ENCODE assay signal across 1 cellular context in genomic region chr16:67659675-67660563, GRCh38.
TF ChIP-seq lines count a peak whose summit lies in the region.

Gene ACD, minus strand, starts transcription at chr16:67660260. Its CDS starts 40 bp downstream, at chr16:67660220.

TF ChIP-seq in HepG2, 621 proteins besides CTCF, POLR2A, EP300 and RAD21 (continued from another document):
- peak; percentile 81 for TF ChIP-seq E2F5 (CRISPR knock-in tag; conservative IDR thresholded peaks at IDR 0.05)
- TF ChIP-seq ZFY (CRISPR knock-in tag; IDR thresholded peaks at IDR 0.05) = peak; percentile 95
